1 cellular context compared by ENCODE assay signal in the genomic region with DNA sequence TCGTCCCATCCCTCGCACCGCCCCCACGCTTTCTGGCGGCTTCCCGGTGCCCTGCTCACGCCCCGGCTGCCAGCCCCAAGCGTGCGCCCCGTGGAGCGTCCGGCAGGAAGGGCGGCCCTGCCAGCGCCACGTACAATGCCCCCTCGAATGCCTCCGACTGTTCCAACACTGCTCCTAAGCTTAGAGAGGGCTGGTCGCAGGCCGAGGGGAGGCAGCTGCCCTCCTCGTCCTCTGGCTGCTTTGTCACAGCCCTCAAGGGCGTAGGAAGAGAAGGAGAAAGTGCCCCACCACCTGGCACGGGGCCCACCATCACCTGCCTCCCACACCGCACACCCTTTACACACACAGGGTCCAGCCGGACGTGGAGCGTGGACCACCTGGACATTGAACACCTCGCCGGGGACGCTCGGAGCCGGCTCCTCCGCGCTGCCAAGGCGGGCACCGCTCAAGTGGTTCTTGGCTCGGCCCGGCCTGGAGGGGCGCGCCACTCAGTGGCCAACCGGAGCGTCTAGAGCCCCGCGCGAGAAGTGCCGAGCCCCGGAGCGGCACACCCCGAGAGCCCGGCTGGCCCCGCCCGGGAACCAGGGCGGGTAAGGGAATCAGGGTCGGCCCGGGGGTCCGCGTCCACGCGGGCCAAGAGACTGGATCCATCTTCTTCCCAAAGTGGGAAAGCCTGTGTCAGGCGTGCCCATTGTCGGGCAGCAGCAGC.
TF ChIP-seq lines count a peak whose summit lies in the region.

No MANE protein-coding gene starts in this region.

TF ChIP-seq in H1, 55 proteins besides CTCF, POLR2A, EP300 and RAD21 (continued from another document):
- TF ChIP-seq CBX8 (IDR thresholded peaks at IDR 0.05; ENCODE audit: borderline replicate concordance, low read depth, low read length), result no peak
- TF ChIP-seq CTBP2 (IDR thresholded peaks at IDR 0.05; ENCODE audit: borderline replicate concordance, insufficient read depth, insufficient read length, low read length), result peak; percentile 41
- no peak for TF ChIP-seq CBX5 (IDR thresholded peaks at IDR 0.05; ENCODE audit: low read depth, low read length)
- no peak for TF ChIP-seq TEAD4 (IDR thresholded peaks at IDR 0.05; ENCODE audit: low read depth, low read length)
- no peak for TF ChIP-seq RFX5 (IDR thresholded peaks at IDR 0.05; ENCODE audit: borderline replicate concordance, low read depth, low read length)
- no peak; the same call in 1 of the 2 replicates for TF ChIP-seq POLR2AphosphoS5 (IDR thresholded peaks at IDR 0.05; ENCODE audit: low read depth, low read length)
- peak; percentile 38; the same call in 1 of the 2 replicates for TF ChIP-seq CHD2 (IDR thresholded peaks at IDR 0.05; ENCODE audit: low read length)
- no peak for TF ChIP-seq ZNF274 (IDR thresholded peaks at IDR 0.05; ENCODE audit: borderline replicate concordance, extremely low read depth, low read length)
- TF ChIP-seq KDM1A (IDR thresholded peaks at IDR 0.05; ENCODE audit: borderline replicate concordance, low read length), result no peak
- no peak for TF ChIP-seq JUN (IDR thresholded peaks at IDR 0.05; ENCODE audit: low read depth, low read length)
- TF ChIP-seq, protein P1, sequence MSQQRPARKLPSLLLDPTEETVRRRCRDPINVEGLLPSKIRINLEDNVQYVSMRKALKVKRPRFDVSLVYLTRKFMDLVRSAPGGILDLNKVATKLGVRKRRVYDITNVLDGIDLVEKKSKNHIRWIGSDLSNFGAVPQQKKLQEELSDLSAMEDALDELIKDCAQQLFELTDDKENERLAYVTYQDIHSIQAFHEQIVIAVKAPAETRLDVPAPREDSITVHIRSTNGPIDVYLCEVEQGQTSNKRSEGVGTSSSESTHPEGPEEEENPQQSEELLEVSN (IDR thresholded peaks at IDR 0.05), result peak; percentile 26; the same call in 1 of the 2 replicates
- no peak for TF ChIP-seq EGR1 (IDR thresholded peaks at IDR 0.05; ENCODE audit: borderline replicate concordance, low read depth, low read length)
- TF ChIP-seq SAP30 (IDR thresholded peaks at IDR 0.05; ENCODE audit: insufficient read depth, insufficient replicate concordance, low read length), result no peak
- TF ChIP-seq, protein P2, sequence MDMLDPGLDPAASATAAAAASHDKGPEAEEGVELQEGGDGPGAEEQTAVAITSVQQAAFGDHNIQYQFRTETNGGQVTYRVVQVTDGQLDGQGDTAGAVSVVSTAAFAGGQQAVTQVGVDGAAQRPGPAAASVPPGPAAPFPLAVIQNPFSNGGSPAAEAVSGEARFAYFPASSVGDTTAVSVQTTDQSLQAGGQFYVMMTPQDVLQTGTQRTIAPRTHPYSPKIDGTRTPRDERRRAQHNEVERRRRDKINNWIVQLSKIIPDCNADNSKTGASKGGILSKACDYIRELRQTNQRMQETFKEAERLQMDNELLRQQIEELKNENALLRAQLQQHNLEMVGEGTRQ (IDR thresholded peaks at IDR 0.05; ENCODE audit: low read length), result no peak
- TF ChIP-seq, protein P3, sequence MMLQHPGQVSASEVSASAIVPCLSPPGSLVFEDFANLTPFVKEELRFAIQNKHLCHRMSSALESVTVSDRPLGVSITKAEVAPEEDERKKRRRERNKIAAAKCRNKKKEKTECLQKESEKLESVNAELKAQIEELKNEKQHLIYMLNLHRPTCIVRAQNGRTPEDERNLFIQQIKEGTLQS (IDR thresholded peaks at IDR 0.05; ENCODE audit: insufficient read depth, low read depth, low read length), result no peak
- TF ChIP-seq FOSL1 (IDR thresholded peaks at IDR 0.05; ENCODE audit: insufficient read depth, low read depth, low read length), result no peak
- no peak for TF ChIP-seq BACH1 (IDR thresholded peaks at IDR 0.05; ENCODE audit: low read length)
- no peak for TF ChIP-seq BCL11A (IDR thresholded peaks at IDR 0.05; ENCODE audit: low read depth in 2 of 2, low read length in 2 of 2)
- TF ChIP-seq SRF (IDR thresholded peaks at IDR 0.05; ENCODE audit: low read depth, low read length), result no peak
- TF ChIP-seq, protein P4, sequence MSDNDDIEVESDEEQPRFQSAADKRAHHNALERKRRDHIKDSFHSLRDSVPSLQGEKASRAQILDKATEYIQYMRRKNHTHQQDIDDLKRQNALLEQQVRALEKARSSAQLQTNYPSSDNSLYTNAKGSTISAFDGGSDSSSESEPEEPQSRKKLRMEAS (IDR thresholded peaks at IDR 0.05), result no peak
- no peak for TF ChIP-seq SIRT6 (IDR thresholded peaks at IDR 0.05; ENCODE audit: low read length)
- no peak for TF ChIP-seq KDM5A (IDR thresholded peaks at IDR 0.05; ENCODE audit: low read length)
- TF ChIP-seq GABPA (IDR thresholded peaks at IDR 0.05; ENCODE audit: borderline replicate concordance, insufficient read depth, low read length), result no peak
- no peak for TF ChIP-seq TCF12 (IDR thresholded peaks at IDR 0.05; ENCODE audit: low read depth, low read length)
- TF ChIP-seq TAF1 (IDR thresholded peaks at IDR 0.05; ENCODE audit: low read depth, low read length), result no peak
- peak; percentile 66 for TF ChIP-seq KDM4A (IDR thresholded peaks at IDR 0.05; ENCODE audit: low read depth, low read length, severe bottlenecking)
- TF ChIP-seq EZH2 (IDR thresholded peaks at IDR 0.05; ENCODE audit: low read depth, low read length, severe bottlenecking), result peak; percentile 60
- TF ChIP-seq SP1 (IDR thresholded peaks at IDR 0.05; ENCODE audit: low read depth, low read length), result no peak
- TF ChIP-seq RBBP5 (IDR thresholded peaks at IDR 0.05; ENCODE audit: borderline replicate concordance, low read depth, low read length), result 0 out of 2 replicates have a peak, but pooled peaks have one; percentile 57
- TF ChIP-seq, protein P5, sequence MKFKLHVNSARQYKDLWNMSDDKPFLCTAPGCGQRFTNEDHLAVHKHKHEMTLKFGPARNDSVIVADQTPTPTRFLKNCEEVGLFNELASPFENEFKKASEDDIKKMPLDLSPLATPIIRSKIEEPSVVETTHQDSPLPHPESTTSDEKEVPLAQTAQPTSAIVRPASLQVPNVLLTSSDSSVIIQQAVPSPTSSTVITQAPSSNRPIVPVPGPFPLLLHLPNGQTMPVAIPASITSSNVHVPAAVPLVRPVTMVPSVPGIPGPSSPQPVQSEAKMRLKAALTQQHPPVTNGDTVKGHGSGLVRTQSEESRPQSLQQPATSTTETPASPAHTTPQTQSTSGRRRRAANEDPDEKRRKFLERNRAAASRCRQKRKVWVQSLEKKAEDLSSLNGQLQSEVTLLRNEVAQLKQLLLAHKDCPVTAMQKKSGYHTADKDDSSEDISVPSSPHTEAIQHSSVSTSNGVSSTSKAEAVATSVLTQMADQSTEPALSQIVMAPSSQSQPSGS (IDR thresholded peaks at IDR 0.05; ENCODE audit: low read length), result no peak
- no peak for TF ChIP-seq CREB1 (IDR thresholded peaks at IDR 0.05)
- TF ChIP-seq BRCA1 (IDR thresholded peaks at IDR 0.05; ENCODE audit: low read depth, low read length), result no peak
- no peak for TF ChIP-seq POU5F1 (IDR thresholded peaks at IDR 0.05; ENCODE audit: low read depth, low read length)
- no peak for TF ChIP-seq SP4 (IDR thresholded peaks at IDR 0.05; ENCODE audit: low read length)
- no peak for TF ChIP-seq SP2 (IDR thresholded peaks at IDR 0.05; ENCODE audit: low read length)
- TF ChIP-seq SUZ12 (IDR thresholded peaks at IDR 0.05; ENCODE audit: low read length), result peak; percentile 65
- TF ChIP-seq MAFK (IDR thresholded peaks at IDR 0.05; ENCODE audit: low read depth, low read length), result no peak
- TF ChIP-seq RNF2 (IDR thresholded peaks at IDR 0.05; ENCODE audit: borderline replicate concordance, low read depth, low read length, missing control alignments, poor library complexity, severe bottlenecking), result no peak
- TF ChIP-seq GTF2F1 (IDR thresholded peaks at IDR 0.05; ENCODE audit: borderline replicate concordance, low read depth, low read length), result no peak
- no peak for TF ChIP-seq JUND (IDR thresholded peaks at IDR 0.05; ENCODE audit: low read length)
- no peak for TF ChIP-seq RXRA (IDR thresholded peaks at IDR 0.05; ENCODE audit: insufficient read depth, low read depth, low read length)
- TF ChIP-seq ASH2L (IDR thresholded peaks at IDR 0.05; ENCODE audit: low read length), result peak; percentile 81
- no peak for TF ChIP-seq CHD1 (IDR thresholded peaks at IDR 0.05; ENCODE audit: low read depth, low read length)
- no peak for TF ChIP-seq HDAC6 (IDR thresholded peaks at IDR 0.05; ENCODE audit: low read depth, low read length)
- TF ChIP-seq, protein P6, sequence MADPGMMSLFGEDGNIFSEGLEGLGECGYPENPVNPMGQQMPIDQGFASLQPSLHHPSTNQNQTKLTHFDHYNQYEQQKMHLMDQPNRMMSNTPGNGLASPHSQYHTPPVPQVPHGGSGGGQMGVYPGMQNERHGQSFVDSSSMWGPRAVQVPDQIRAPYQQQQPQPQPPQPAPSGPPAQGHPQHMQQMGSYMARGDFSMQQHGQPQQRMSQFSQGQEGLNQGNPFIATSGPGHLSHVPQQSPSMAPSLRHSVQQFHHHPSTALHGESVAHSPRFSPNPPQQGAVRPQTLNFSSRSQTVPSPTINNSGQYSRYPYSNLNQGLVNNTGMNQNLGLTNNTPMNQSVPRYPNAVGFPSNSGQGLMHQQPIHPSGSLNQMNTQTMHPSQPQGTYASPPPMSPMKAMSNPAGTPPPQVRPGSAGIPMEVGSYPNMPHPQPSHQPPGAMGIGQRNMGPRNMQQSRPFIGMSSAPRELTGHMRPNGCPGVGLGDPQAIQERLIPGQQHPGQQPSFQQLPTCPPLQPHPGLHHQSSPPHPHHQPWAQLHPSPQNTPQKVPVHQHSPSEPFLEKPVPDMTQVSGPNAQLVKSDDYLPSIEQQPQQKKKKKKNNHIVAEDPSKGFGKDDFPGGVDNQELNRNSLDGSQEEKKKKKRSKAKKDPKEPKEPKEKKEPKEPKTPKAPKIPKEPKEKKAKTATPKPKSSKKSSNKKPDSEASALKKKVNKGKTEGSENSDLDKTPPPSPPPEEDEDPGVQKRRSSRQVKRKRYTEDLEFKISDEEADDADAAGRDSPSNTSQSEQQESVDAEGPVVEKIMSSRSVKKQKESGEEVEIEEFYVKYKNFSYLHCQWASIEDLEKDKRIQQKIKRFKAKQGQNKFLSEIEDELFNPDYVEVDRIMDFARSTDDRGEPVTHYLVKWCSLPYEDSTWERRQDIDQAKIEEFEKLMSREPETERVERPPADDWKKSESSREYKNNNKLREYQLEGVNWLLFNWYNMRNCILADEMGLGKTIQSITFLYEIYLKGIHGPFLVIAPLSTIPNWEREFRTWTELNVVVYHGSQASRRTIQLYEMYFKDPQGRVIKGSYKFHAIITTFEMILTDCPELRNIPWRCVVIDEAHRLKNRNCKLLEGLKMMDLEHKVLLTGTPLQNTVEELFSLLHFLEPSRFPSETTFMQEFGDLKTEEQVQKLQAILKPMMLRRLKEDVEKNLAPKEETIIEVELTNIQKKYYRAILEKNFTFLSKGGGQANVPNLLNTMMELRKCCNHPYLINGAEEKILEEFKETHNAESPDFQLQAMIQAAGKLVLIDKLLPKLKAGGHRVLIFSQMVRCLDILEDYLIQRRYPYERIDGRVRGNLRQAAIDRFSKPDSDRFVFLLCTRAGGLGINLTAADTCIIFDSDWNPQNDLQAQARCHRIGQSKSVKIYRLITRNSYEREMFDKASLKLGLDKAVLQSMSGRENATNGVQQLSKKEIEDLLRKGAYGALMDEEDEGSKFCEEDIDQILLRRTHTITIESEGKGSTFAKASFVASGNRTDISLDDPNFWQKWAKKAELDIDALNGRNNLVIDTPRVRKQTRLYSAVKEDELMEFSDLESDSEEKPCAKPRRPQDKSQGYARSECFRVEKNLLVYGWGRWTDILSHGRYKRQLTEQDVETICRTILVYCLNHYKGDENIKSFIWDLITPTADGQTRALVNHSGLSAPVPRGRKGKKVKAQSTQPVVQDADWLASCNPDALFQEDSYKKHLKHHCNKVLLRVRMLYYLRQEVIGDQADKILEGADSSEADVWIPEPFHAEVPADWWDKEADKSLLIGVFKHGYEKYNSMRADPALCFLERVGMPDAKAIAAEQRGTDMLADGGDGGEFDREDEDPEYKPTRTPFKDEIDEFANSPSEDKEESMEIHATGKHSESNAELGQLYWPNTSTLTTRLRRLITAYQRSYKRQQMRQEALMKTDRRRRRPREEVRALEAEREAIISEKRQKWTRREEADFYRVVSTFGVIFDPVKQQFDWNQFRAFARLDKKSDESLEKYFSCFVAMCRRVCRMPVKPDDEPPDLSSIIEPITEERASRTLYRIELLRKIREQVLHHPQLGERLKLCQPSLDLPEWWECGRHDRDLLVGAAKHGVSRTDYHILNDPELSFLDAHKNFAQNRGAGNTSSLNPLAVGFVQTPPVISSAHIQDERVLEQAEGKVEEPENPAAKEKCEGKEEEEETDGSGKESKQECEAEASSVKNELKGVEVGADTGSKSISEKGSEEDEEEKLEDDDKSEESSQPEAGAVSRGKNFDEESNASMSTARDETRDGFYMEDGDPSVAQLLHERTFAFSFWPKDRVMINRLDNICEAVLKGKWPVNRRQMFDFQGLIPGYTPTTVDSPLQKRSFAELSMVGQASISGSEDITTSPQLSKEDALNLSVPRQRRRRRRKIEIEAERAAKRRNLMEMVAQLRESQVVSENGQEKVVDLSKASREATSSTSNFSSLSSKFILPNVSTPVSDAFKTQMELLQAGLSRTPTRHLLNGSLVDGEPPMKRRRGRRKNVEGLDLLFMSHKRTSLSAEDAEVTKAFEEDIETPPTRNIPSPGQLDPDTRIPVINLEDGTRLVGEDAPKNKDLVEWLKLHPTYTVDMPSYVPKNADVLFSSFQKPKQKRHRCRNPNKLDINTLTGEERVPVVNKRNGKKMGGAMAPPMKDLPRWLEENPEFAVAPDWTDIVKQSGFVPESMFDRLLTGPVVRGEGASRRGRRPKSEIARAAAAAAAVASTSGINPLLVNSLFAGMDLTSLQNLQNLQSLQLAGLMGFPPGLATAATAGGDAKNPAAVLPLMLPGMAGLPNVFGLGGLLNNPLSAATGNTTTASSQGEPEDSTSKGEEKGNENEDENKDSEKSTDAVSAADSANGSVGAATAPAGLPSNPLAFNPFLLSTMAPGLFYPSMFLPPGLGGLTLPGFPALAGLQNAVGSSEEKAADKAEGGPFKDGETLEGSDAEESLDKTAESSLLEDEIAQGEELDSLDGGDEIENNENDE (IDR thresholded peaks at IDR 0.05; ENCODE audit: insufficient replicate concordance, low read length), result no peak
- no peak for TF ChIP-seq SIN3A (conservative IDR thresholded peaks at IDR 0.05 in 1 of 2, IDR thresholded peaks at IDR 0.05 in 1 of 2; ENCODE audit: low read depth in 1 of 2, low read length in 2 of 2)
- no peak for TF ChIP-seq PHF8 (conservative IDR thresholded peaks at IDR 0.05; ENCODE audit: low read depth, low read length)
- TF ChIP-seq TBP (IDR thresholded peaks at IDR 0.05; ENCODE audit: low read depth, low read length), result no peak
- no peak for TF ChIP-seq YY1 (IDR thresholded peaks at IDR 0.05; ENCODE audit: low read depth, low read length)
